26 cellular contexts compared by ENCODE assay signal in genomic region chr15:79777916-79778315, GRCh38.
"Had no signal": no experiment of that assay in that cellular context is flagged by ENCODE, and none has a peak within 500 bp of the region (broad histone marks: within the 10 kb centered on the region; RNA-seq: fewer than 3 reads in every experiment).

No MANE protein-coding gene starts in this region.

- H3K36me3 ChIP-seq: neutrophil, pancreas, right lobe of liver, sigmoid colon, stomach, thoracic aorta, thyroid gland, tibial nerve, upper lobe of left lung, vagina had no signal

- H3K4me3 ChIP-seq: pancreas, psoas muscle, right lobe of liver, sigmoid colon, stomach, thoracic aorta, thyroid gland, tibial nerve, upper lobe of left lung, vagina had no signal

- H3K27me3 ChIP-seq: pancreas, right lobe of liver, sigmoid colon, thyroid gland, tibial nerve, upper lobe of left lung, vagina had no signal

- H3K4me1 ChIP-seq: pancreas, psoas muscle, right lobe of liver, sigmoid colon, tibial nerve, upper lobe of left lung, vagina had no signal

- H3K36me3 Mint-ChIP-seq: stimulated activated effector memory CD8-positive, alpha-beta T cell treated with anti-CD3 and anti-CD28 coated beads, Interleukin-12 subunit alpha, Interleukin-12 subunit beta, amount 100 ng/mL, for 72 hours had no signal

- DNase-seq: nephron progenitor cell; nucleus accumbens; pancreas; psoas muscle; right cardiac atrium; right lobe of liver; sigmoid colon; small intestine; stimulated activated CD4-positive, alpha-beta T cell treated with anti-CD3 and anti-CD28 coated beads, Interleukin-15, amount 100 ng/mL, for 24 hours; stimulated activated CD4-positive, alpha-beta T cell treated with anti-CD3 and anti-CD28 coated beads, Interleukin-2, amount 100 ng/mL, for 24 hours; stimulated activated CD4-positive, alpha-beta T cell treated with anti-CD3 and anti-CD28 coated beads, Interleukin-2, amount 100 ng/mL, for 48 hours; stimulated activated CD4-positive, alpha-beta T cell treated with anti-CD3 and anti-CD28 coated beads, Interleukin-4, amount 100 ng/mL, for 24 hours; stimulated activated naive B cell treated with anti-CD40 and anti-IgM and Interleukin-4, amounts not matched to agents 10 μg/mL and 1 μg/mL and 100 μg/mL, for 72 hours; stimulated activated naive CD4-positive, alpha-beta T cell treated with Interleukin-2 at 50 U/mL for 16 hours; stomach; thyroid gland; trophoblast cell; upper lobe of left lung had no signal

- H3K4me3 Mint-ChIP-seq: natural killer cell treated with Interleukin-12 subunit alpha and Interleukin-12 subunit beta and Interleukin-15 and Interleukin-18, amount 100 ng/mL, for 72 hours; nephron progenitor cell; neural crest cell; stimulated activated effector memory CD8-positive, alpha-beta T cell treated with anti-CD3 and anti-CD28 coated beads, Interleukin-12 subunit alpha, Interleukin-12 subunit beta, amount 100 ng/mL, for 72 hours; stimulated activated naive B cell treated with anti-CD40 and anti-IgM and Interleukin-4, amounts not matched to agents 10 μg/mL and 1 μg/mL and 100 μg/mL, for 72 hours; stimulated activated naive CD8-positive, alpha-beta T cell treated with anti-CD3 and anti-CD28 coated beads, Interleukin-15, Interleukin-2, amounts not matched to agents 100 ng/mL and 50 ng/mL, for 24 hours had no signal

- H3K27ac Mint-ChIP-seq: natural killer cell treated with Interleukin-12 subunit alpha and Interleukin-12 subunit beta and Interleukin-15 and Interleukin-18, amount 100 ng/mL, for 72 hours; nephron progenitor cell; stimulated activated effector memory CD8-positive, alpha-beta T cell treated with anti-CD3 and anti-CD28 coated beads, Interleukin-12 subunit alpha, Interleukin-12 subunit beta, amount 100 ng/mL, for 72 hours; stimulated activated naive B cell treated with anti-CD40 and anti-IgM and Interleukin-4, amounts not matched to agents 10 μg/mL and 1 μg/mL and 100 μg/mL, for 72 hours; stimulated activated naive CD8-positive, alpha-beta T cell treated with anti-CD3 and anti-CD28 coated beads, Interleukin-15, Interleukin-2, amounts not matched to agents 100 ng/mL and 50 ng/mL, for 24 hours had no signal

- H3K27ac ChIP-seq: neutrophil, pancreas, psoas muscle, right lobe of liver, sigmoid colon, stomach, thoracic aorta, thyroid gland, tibial nerve, upper lobe of left lung, vagina had no signal

- H3K9me3 ChIP-seq: neutrophil, pancreas, thyroid gland had no signal

- ATAC-seq: natural killer cell treated with Interleukin-12 subunit alpha and Interleukin-12 subunit beta and Interleukin-15 and Interleukin-18, amount 100 ng/mL, for 72 hours; pancreas; psoas muscle; right cardiac atrium; right lobe of liver; stimulated activated effector memory CD8-positive, alpha-beta T cell treated with anti-CD3 and anti-CD28 coated beads, Interleukin-12 subunit alpha, Interleukin-12 subunit beta, amount 100 ng/mL, for 72 hours; stimulated activated naive B cell treated with anti-CD40 and anti-IgM and Interleukin-4, amounts not matched to agents 10 μg/mL and 1 μg/mL and 100 μg/mL, for 72 hours had no signal

- H3K4me1 Mint-ChIP-seq: nephron progenitor cell; neural crest cell; stimulated activated naive B cell treated with anti-CD40 and anti-IgM and Interleukin-4, amounts not matched to agents 10 μg/mL and 1 μg/mL and 100 μg/mL, for 72 hours had no signal
